In the genomic region with DNA sequence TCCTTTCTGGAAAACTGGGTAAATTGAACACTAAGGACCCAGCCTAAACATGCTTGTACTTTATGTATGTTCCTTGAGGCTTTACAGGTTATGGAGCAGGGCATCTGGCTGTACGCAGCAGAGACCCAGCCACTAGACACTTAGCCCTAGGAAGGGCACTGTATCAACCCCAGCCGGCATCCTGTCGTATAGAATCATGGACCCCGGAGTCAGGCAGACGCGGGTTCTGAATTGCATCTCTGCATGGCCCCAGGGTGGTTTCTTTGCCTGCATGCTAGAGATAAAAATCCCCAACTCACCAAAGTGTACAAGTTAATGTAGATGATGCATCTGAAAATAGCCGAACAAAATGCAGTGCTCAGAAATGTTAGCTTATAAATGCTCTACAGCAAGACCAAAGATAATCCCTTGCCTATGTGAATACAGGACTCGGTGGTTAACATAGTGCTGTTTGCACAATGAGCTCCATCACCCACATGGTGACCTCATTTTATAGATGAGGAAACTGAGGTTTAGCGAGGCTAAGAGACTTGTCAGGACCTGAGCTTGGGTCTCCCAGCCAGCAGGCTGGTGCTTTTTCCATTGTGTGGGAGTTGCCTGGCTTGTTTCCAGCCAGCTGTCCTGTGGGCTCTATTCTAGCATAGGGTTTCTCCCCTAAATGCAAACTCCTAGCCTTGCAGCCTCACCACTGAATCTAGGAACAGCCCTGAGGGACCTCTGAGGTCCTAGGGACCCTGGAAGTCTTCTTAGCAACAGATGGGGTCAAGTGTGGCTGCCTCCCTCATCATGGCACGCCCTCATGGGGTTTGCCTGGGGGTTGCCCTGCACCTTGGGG, we compare ENCODE assay signal across 10 cellular contexts. TPM values are rescaled to one million over a fixed set of nuclear protein-coding genes. Genes with fewer than 3 reads are reported as not detected.
DNase-seq lines count a peak whose midpoint lies in the region; ATAC-seq and TF ChIP-seq lines count a peak whose summit lies in the region.
"Had no signal": no experiment of that assay in that cellular context is flagged by ENCODE, and none has a peak within 500 bp of the region (broad histone marks: within the 10 kb centered on the region; RNA-seq: fewer than 3 reads in every experiment).

No MANE protein-coding gene starts in this region.

- intact Hi-C loops in esophagus muscularis mucosa (cut with DNase I), result no loop called here

- TF ChIP-seq POLR2A in esophagus muscularis mucosa (IDR thresholded peaks at IDR 0.05; ENCODE audit: low read depth), result no peak

- peak overlapping the region; percentile 94 for H3K27ac Mint-ChIP-seq in T-helper 1 cell treated with Interleukin-12 subunit alpha and Interleukin-12 subunit beta and Interleukin-4 antibody, amounts not matched to agents 30 μg/mL and 1 μg/mL, for 36 hours
- H3K27ac Mint-ChIP-seq in activated naive CD8-positive, alpha-beta T cell treated with anti-CD3 and anti-CD28 coated beads, Interleukin-2, amount 50 U/mL, for 24 hours, result peak overlapping the region; percentile 95
- H3K27ac Mint-ChIP-seq in type B pancreatic cell, result no peak overlapping the region
- H3K27ac Mint-ChIP-seq: GM23338 had no signal

- no peaks in the 10 kb centered on the region for H3K9me3 ChIP-seq in esophagus muscularis mucosa

- peaks cover 70% of the 10 kb centered on the region for H3K4me1 Mint-ChIP-seq in T-helper 1 cell treated with Interleukin-12 subunit alpha and Interleukin-12 subunit beta and Interleukin-4 antibody, amounts not matched to agents 30 μg/mL and 1 μg/mL, for 36 hours (ENCODE audit: low read depth)
- peaks cover 91% of the 10 kb centered on the region for H3K4me1 Mint-ChIP-seq in activated naive CD8-positive, alpha-beta T cell treated with anti-CD3 and anti-CD28 coated beads, Interleukin-2, amount 50 U/mL, for 24 hours
- H3K4me1 Mint-ChIP-seq in type B pancreatic cell (ENCODE audit: unreplicated experiment), result no peaks in the 10 kb centered on the region
- H3K4me1 Mint-ChIP-seq: GM23338 had no signal

- H3K36me3 ChIP-seq in esophagus muscularis mucosa, result no peaks in the 10 kb centered on the region

- WGBS in esophagus muscularis mucosa, result 84% methylated on average over 6 of the region's 10 CpGs

- H3K27ac ChIP-seq in esophagus muscularis mucosa (replicated peaks in 1 of 4), result no peak overlapping the region

- ATAC-seq in HG02642 (IDR thresholded peaks at IDR 0.05; ENCODE audit: poor library complexity, unreplicated experiment) (peak; percentile 50), HG03521 (IDR thresholded peaks at IDR 0.05; ENCODE audit: unreplicated experiment) (no peak), GM18909 (IDR thresholded peaks at IDR 0.05; ENCODE audit: poor library complexity, unreplicated experiment) (no peak)
- peak; percentile 87 for ATAC-seq in activated naive CD8-positive, alpha-beta T cell treated with anti-CD3 and anti-CD28 coated beads, Interleukin-2, amount 50 U/mL, for 24 hours
- ATAC-seq: GM23338 had no signal

- no peaks in the 10 kb centered on the region for H3K27me3 Mint-ChIP-seq in T-helper 1 cell treated with Interleukin-12 subunit alpha and Interleukin-12 subunit beta and Interleukin-4 antibody, amounts not matched to agents 30 μg/mL and 1 μg/mL, for 36 hours (ENCODE audit: low read depth)
- H3K27me3 Mint-ChIP-seq in activated naive CD8-positive, alpha-beta T cell treated with anti-CD3 and anti-CD28 coated beads, Interleukin-2, amount 50 U/mL, for 24 hours, result no peaks in the 10 kb centered on the region
- no peaks in the 10 kb centered on the region for H3K27me3 Mint-ChIP-seq in type B pancreatic cell

- TF ChIP-seq EP300 in esophagus muscularis mucosa (IDR thresholded peaks at IDR 0.05), result no peak

- H3K4me1 ChIP-seq in esophagus muscularis mucosa, result no peaks in the 10 kb centered on the region

- peaks cover 63% of the 10 kb centered on the region for H3K36me3 Mint-ChIP-seq in T-helper 1 cell treated with Interleukin-12 subunit alpha and Interleukin-12 subunit beta and Interleukin-4 antibody, amounts not matched to agents 30 μg/mL and 1 μg/mL, for 36 hours (ENCODE audit: low read depth)
- peaks cover 65% of the 10 kb centered on the region for H3K36me3 Mint-ChIP-seq in activated naive CD8-positive, alpha-beta T cell treated with anti-CD3 and anti-CD28 coated beads, Interleukin-2, amount 50 U/mL, for 24 hours (ENCODE audit: low read depth)
- no peaks in the 10 kb centered on the region for H3K36me3 Mint-ChIP-seq in type B pancreatic cell

- DNase-seq in activated naive CD8-positive, alpha-beta T cell treated with anti-CD3 and anti-CD28 coated beads, Interleukin-2, amount 50 U/mL, for 24 hours, result peak; percentile 89
- DNase-seq in stimulated activated CD4-positive, alpha-beta T cell treated with anti-CD3 and anti-CD28 coated beads, Interleukin-4, amount 100 ng/mL, for 4 hours, result peak; percentile 65 to 67
- DNase-seq in esophagus muscularis mucosa (ENCODE audit: extremely low spot score), result no peak
- DNase-seq in type B pancreatic cell (ENCODE audit: extremely low spot score, unreplicated experiment), result no peak

- no peaks in the 10 kb centered on the region for H3K27me3 ChIP-seq in esophagus muscularis mucosa

- H3K4me3 ChIP-seq in esophagus muscularis mucosa, result no peak overlapping the region
- H3K4me3 ChIP-seq: GM23338 had no signal

- no peaks in the 10 kb centered on the region for H3K9me3 Mint-ChIP-seq in T-helper 1 cell treated with Interleukin-12 subunit alpha and Interleukin-12 subunit beta and Interleukin-4 antibody, amounts not matched to agents 30 μg/mL and 1 μg/mL, for 36 hours
- H3K9me3 Mint-ChIP-seq in activated naive CD8-positive, alpha-beta T cell treated with anti-CD3 and anti-CD28 coated beads, Interleukin-2, amount 50 U/mL, for 24 hours, result no peaks in the 10 kb centered on the region
- H3K9me3 Mint-ChIP-seq in type B pancreatic cell, result no peaks in the 10 kb centered on the region
- H3K9me3 Mint-ChIP-seq: GM23338 had no signal

- TF ChIP-seq CTCF in esophagus muscularis mucosa (IDR thresholded peaks at IDR 0.05), result no peak
- TF ChIP-seq CTCF in type B pancreatic cell (conservative IDR thresholded peaks at IDR 0.05), result no peak

- H3K4me3 Mint-ChIP-seq in T-helper 1 cell treated with Interleukin-12 subunit alpha and Interleukin-12 subunit beta and Interleukin-4 antibody, amounts not matched to agents 30 μg/mL and 1 μg/mL, for 36 hours, result peak overlapping the region; percentile 76
- H3K4me3 Mint-ChIP-seq in activated naive CD8-positive, alpha-beta T cell treated with anti-CD3 and anti-CD28 coated beads, Interleukin-2, amount 50 U/mL, for 24 hours, result peak overlapping the region; percentile 71
- no peak overlapping the region for H3K4me3 Mint-ChIP-seq in type B pancreatic cell
- H3K4me3 Mint-ChIP-seq: GM23338 had no signal

RNA-seq across cellular contexts. Expression of a gene that starts 7.3 kb away (rescaled TPM):
- total RNA-seq in esophagus muscularis mucosa (1 to 10 TPM in 2 of 4 donors, under 1 TPM in 1, not detected in 1; 0.32 to 2.2 (median 1.3) TPM), type B pancreatic cell (ENCODE audit: low replicate concordance) (0.70 and 1.1 TPM in 2 replicates)
- total RNA-seq: lung microvascular endothelial cell had no signal

RNA-seq across cellular contexts. Expression of a gene that starts 26.8 kb away (rescaled TPM):
- total RNA-seq in esophagus muscularis mucosa (10 to 100 TPM; 24.1 to 61.0 (median 29.9) TPM), type B pancreatic cell (ENCODE audit: low replicate concordance) (2.3 and 3.5 TPM in 2 replicates)

RNA-seq across cellular contexts. Expression of a gene that starts 54.5 kb away (rescaled TPM):
- 1 to 10 TPM; 2.9 to 9.3 (median 6.8) TPM for total RNA-seq in esophagus muscularis mucosa
- 162 and 218 TPM in 2 replicates for total RNA-seq in type B pancreatic cell (ENCODE audit: low replicate concordance)

Comparison
In these comparisons a context has a peak if more than half of its experiments do, and no peak if none do; other contexts are left out.
1. ATAC-seq: peak in HG02642 (single experiment) and activated naive CD8-positive, alpha-beta T cell treated with anti-CD3 and anti-CD28 coated beads, Interleukin-2, amount 50 U/mL, for 24 hours (single experiment); none in HG03521 (single experiment) and GM18909 (single experiment).
2. DNase-seq: peak in activated naive CD8-positive, alpha-beta T cell treated with anti-CD3 and anti-CD28 coated beads, Interleukin-2, amount 50 U/mL, for 24 hours (single experiment) and stimulated activated CD4-positive, alpha-beta T cell treated with anti-CD3 and anti-CD28 coated beads, Interleukin-4, amount 100 ng/mL, for 4 hours (2 of 2); none in esophagus muscularis mucosa (single experiment) and type B pancreatic cell (single experiment).
3. RNA of a gene that starts 54.5 kb away (total RNA-seq): 162 to 218 TPM in type B pancreatic cell; 2.9 to 9.3 TPM in esophagus muscularis mucosa; every median in the first group is over 10 times any median in the second.